ENCODE assay signal across 13 cellular contexts in genomic region chr13:70253834-70254233, GRCh38.
A peak's percentile ranks its signal among the peaks of the same experiment; 100 is the strongest.
DNase-seq lines count a peak whose midpoint lies in the region; ATAC-seq and TF ChIP-seq lines count a peak whose summit lies in the region.
"Had no signal": no experiment of that assay in that cellular context is flagged by ENCODE, and none has a peak within 500 bp of the region (broad histone marks: within the 10 kb centered on the region; RNA-seq: fewer than 3 reads in every experiment).

No MANE protein-coding gene starts in this region.

- H3K27ac Mint-ChIP-seq in osteocyte (ENCODE audit: unreplicated experiment): no peak overlapping the region

- no peak overlapping the region for H3K4me3 Mint-ChIP-seq in osteocyte (ENCODE audit: unreplicated experiment)

- no peak for TF ChIP-seq CTCF in astrocyte of the spinal cord (IDR thresholded peaks at IDR 0.05; ENCODE audit: low read depth, low read length)
- TF ChIP-seq CTCF in osteocyte (IDR thresholded peaks at IDR 0.05): no peak

- no peaks in the 10 kb centered on the region for H3K4me1 Mint-ChIP-seq in osteocyte (ENCODE audit: unreplicated experiment)

- H3K27me3 Mint-ChIP-seq in osteocyte (ENCODE audit: unreplicated experiment): no peaks in the 10 kb centered on the region

- peak; percentile 90 for DNase-seq in DMS153 (lab: John Stamatoyannopoulos, UW)
- DNase-seq in NCI-H1436 (lab: John Stamatoyannopoulos, UW): peak; percentile 76
- peak; percentile 53 to 68 for DNase-seq in NCI-H526 (lab: John Stamatoyannopoulos, UW)
- peak; percentile 53 for DNase-seq in astrocyte of the spinal cord (ENCODE audit: low read depth, low spot score)
- DNase-seq in osteocyte (ENCODE audit: extremely low spot score, unreplicated experiment): no peak
- no peak for DNase-seq in C1 segment of cervical spinal cord (lab: John Stamatoyannopoulos, UW)
- DNase-seq: activated CD4-positive, alpha-beta T cell treated with anti-CD3 and anti-CD28 coated beads, Interleukin-2, amount 50 U/mL, for 4 hours; aorta; DND-41; foreskin melanocyte; NCI-H1694 treated with DMSO at 0.1 percent for 48 hours had no signal

- ATAC-seq in HG03520 (IDR thresholded peaks at IDR 0.05; ENCODE audit: unreplicated experiment): no peak
- no peak for ATAC-seq in HG03342 (IDR thresholded peaks at IDR 0.05; ENCODE audit: unreplicated experiment)

- peaks cover 27% of the 10 kb centered on the region for H3K9me3 Mint-ChIP-seq in osteocyte (ENCODE audit: unreplicated experiment)

- no peak overlapping the region for H3K4me3 ChIP-seq in astrocyte of the spinal cord (ENCODE audit: low read depth, low read length)

- no peaks in the 10 kb centered on the region for H3K36me3 Mint-ChIP-seq in osteocyte (ENCODE audit: unreplicated experiment)

- in situ Hi-C loops in astrocyte of the spinal cord (cut with HindIII; ENCODE audit: low sequenced_read_pairs): no loop called here

Comparison
In these comparisons a context has a peak if more than half of its experiments do, and no peak if none do; other contexts are left out.
1. DNase-seq: peak in DMS153 (single experiment), NCI-H1436 (single experiment), NCI-H526 (2 of 2) and astrocyte of the spinal cord (single experiment); none in osteocyte (single experiment) and C1 segment of cervical spinal cord (0 of 14).